18 cellular contexts compared by ENCODE assay signal in genomic region chr5:81140461-81140860, GRCh38.
DNase-seq lines count a peak whose midpoint lies in the region; ATAC-seq and TF ChIP-seq lines count a peak whose summit lies in the region.
"Had no signal": no experiment of that assay in that cellular context is flagged by ENCODE, and none has a peak within 500 bp of the region (broad histone marks: within the 10 kb centered on the region; RNA-seq: fewer than 3 reads in every experiment).

No MANE protein-coding gene starts in this region.

- no peak overlapping the region for H2AK5ac ChIP-seq in H9 (ENCODE audit: insufficient read length, low read length)

- no peak overlapping the region for H3K4me3 Mint-ChIP-seq in H9
- H3K4me3 Mint-ChIP-seq in mesothelial cell of epicardium: no peak overlapping the region
- H3K4me3 Mint-ChIP-seq: CD8-positive, alpha-beta memory T cell had no signal

- no peak overlapping the region for H3K27ac ChIP-seq in H9 (ENCODE audit: insufficient read length, low read depth, low read length)
- H3K27ac ChIP-seq: GM23248, HL-60 had no signal

- H4K5ac ChIP-seq in H9 (ENCODE audit: insufficient read length, low read depth, low read length): no peak overlapping the region

- H3K27ac Mint-ChIP-seq in H9 (no peak overlapping the region), mesothelial cell of epicardium (peak overlapping the region; percentile 23)

- H4K8ac ChIP-seq in H9 (replicated peaks; ENCODE audit: insufficient read length, low read depth, low read length): no peak overlapping the region

- H3K23ac ChIP-seq in H9 (ENCODE audit: insufficient read length, low read depth, low read length): no peak overlapping the region

- no peak overlapping the region for H2BK20ac ChIP-seq in H9 (ENCODE audit: low read depth, low read length, poor library complexity, severe bottlenecking)

- no peak overlapping the region for H2AFZ ChIP-seq in H9 (ENCODE audit: low read length)
- H2AFZ ChIP-seq: GM23248 had no signal

- H3K9ac ChIP-seq in H9 (ENCODE audit: extremely low read depth, insufficient read length, low read length): no peak overlapping the region
- H3K9ac ChIP-seq: GM23248 had no signal

- H3K79me1 ChIP-seq in H9 (ENCODE audit: insufficient read depth, low read depth, low read length, poor library complexity, severe bottlenecking): no peaks in the 10 kb centered on the region

- H3K9me3 Mint-ChIP-seq in H9 (peaks cover 0 to 4% of the 10 kb centered on the region in 2 experiments; a peak in 1 of 5 replicates), mesothelial cell of epicardium (peaks cover 12% of the 10 kb centered on the region)

- no CpG with 5 or more reads among the region's 3 CpGs for WGBS in H9 (ENCODE audit: extremely low coverage, insufficient read length, low lambda C conversion rate)

- H3K14ac ChIP-seq in H9 (ENCODE audit: insufficient read depth, low read length): 0 out of 2 replicates have a peak overlapping the region, but pooled peaks have one; percentile 34

- no peak overlapping the region for H3K4me2 ChIP-seq in H9 (ENCODE audit: insufficient read depth, insufficient read length, low read length)

- DNase-seq in COR-L47 (lab: John Stamatoyannopoulos, UW) (peak; percentile 73), H9 (no peak), astrocyte of the hippocampus (ENCODE audit: low read depth, low spot score) (peak; percentile 26), mesothelial cell of epicardium (ENCODE audit: low spot score in 2 of 2, unreplicated experiment in 2 of 2) (peak in 1 of 2 experiments; percentile 40), GDM1 (lab: John Stamatoyannopoulos, UW) (no peak), GM20000 (ENCODE audit: low spot score) (no peak)
- DNase-seq: CD8-positive, alpha-beta memory T cell; DMS153; KBM-7; NCI-H1694 treated with DMSO at 0.1 percent for 48 hours; NCI-H446; NCI-H748 treated with DMSO at 0.1 percent for 48 hours; SW 1271 had no signal

- no peak overlapping the region for H3K4ac ChIP-seq in H9 (ENCODE audit: low read depth, low read length)

- no peak overlapping the region for H2BK12ac ChIP-seq in H9 (ENCODE audit: insufficient read length, low read depth, low read length)

- H2BK120ac ChIP-seq in H9 (ENCODE audit: low read depth, low read length, poor library complexity, severe bottlenecking): no peak overlapping the region

- H3K27me3 ChIP-seq in H9 (ENCODE audit: insufficient read depth, low read length): no peaks in the 10 kb centered on the region

- ATAC-seq in GM21717 (IDR thresholded peaks at IDR 0.05; ENCODE audit: unreplicated experiment): no peak
- ATAC-seq: GM12878, Panc1 had no signal

- H2BK15ac ChIP-seq in H9 (ENCODE audit: low read depth, low read length): no peak overlapping the region

- no peak overlapping the region for H2BK5ac ChIP-seq in H9 (ENCODE audit: insufficient read length, low read length)

- no peak for TF ChIP-seq CTCF in H9 (conservative IDR thresholded peaks at IDR 0.05)
- no peak for TF ChIP-seq CTCF in mesothelial cell of epicardium (IDR thresholded peaks at IDR 0.05; ENCODE audit: unreplicated experiment)
- no peak for TF ChIP-seq CTCF in GM20000 (IDR thresholded peaks at IDR 0.05; ENCODE audit: extremely low read depth, missing control alignments)

- no peaks in the 10 kb centered on the region for H3K4me1 Mint-ChIP-seq in H9
- peaks cover 20% of the 10 kb centered on the region for H3K4me1 Mint-ChIP-seq in mesothelial cell of epicardium

- H4K20me1 ChIP-seq in H9 (ENCODE audit: control insufficient read depth, insufficient read depth, insufficient read length): no peaks in the 10 kb centered on the region

- no peaks in the 10 kb centered on the region for H3K9me3 ChIP-seq in H9 (ENCODE audit: control insufficient read depth, low read depth, low read length)

- no peaks in the 10 kb centered on the region for H3K23me2 ChIP-seq in H9 (ENCODE audit: insufficient read length, low read depth, low read length, poor library complexity, severe bottlenecking)

- H4K91ac ChIP-seq in H9 (ENCODE audit: insufficient read length, low read depth, low read length): no peak overlapping the region

- H3K27me3 Mint-ChIP-seq in H9 (ENCODE audit: low read depth): no peaks in the 10 kb centered on the region
- H3K27me3 Mint-ChIP-seq in mesothelial cell of epicardium (ENCODE audit: low read depth): no peaks in the 10 kb centered on the region

- no peak overlapping the region for H3T11ph ChIP-seq in H9 (ENCODE audit: low read length)

- peaks cover 0 to 2% (median 0%) of the 10 kb centered on the region in 3 experiments; a peak in 2 of 7 replicates for H3K36me3 Mint-ChIP-seq in H9 (ENCODE audit: insufficient read depth in 1 of 3, low read depth in 3 of 3)
- peaks cover 11% of the 10 kb centered on the region for H3K36me3 Mint-ChIP-seq in mesothelial cell of epicardium

- no peaks in the 10 kb centered on the region for H3K4me1 ChIP-seq in H9 (ENCODE audit: insufficient read depth, low read length)

- H3K56ac ChIP-seq in H9 (ENCODE audit: insufficient read length, low read depth, low read length): no peak overlapping the region

- no peak overlapping the region for H3K18ac ChIP-seq in H9 (ENCODE audit: insufficient read length, low read depth, low read length)

- H3K79me2 ChIP-seq in H9 (ENCODE audit: insufficient read depth, low read length): no peaks in the 10 kb centered on the region

Comparison
In these comparisons a context has a peak if more than half of its experiments do, and no peak if none do; other contexts are left out.
1. DNase-seq: peak in COR-L47 (single experiment) and astrocyte of the hippocampus (single experiment); none in H9 (single experiment), GDM1 (single experiment) and GM20000 (single experiment).